In the genomic region with DNA sequence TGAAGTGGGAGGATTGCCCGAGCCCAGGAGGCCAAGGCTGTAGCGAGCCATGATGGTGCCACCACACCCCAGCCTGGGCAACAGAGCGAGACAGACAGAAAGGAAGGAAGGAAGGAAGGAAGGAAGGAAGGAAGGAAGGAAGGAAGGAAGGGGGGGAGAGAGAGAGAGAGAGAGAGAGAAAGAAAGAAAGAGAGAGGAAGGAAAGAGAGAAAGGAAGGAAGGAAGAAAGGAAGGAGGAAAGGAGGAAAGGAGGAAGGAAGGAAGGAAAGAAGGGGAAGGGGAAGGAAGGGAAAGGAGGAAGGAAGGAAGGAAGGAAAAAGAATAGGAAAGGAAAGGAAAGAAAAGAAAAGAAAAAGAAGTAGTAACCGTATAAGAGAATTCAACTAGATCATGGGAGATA, we compare ENCODE assay signal across 35 cellular contexts. TPM values are rescaled to one million over a fixed set of nuclear protein-coding genes. Genes with fewer than 3 reads are reported as not detected.
"Had no signal": no experiment of that assay in that cellular context is flagged by ENCODE, and none has a peak within 500 bp of the region (broad histone marks: within the 10 kb centered on the region; RNA-seq: fewer than 3 reads in every experiment).

No MANE protein-coding gene starts in this region.

- H3K4me3 Mint-ChIP-seq: activated CD4-positive, alpha-beta memory T cell treated with anti-CD3 and anti-CD28 coated beads for 36 hours; activated naive CD4-positive, alpha-beta T cell treated with anti-CD3 and anti-CD28 coated beads for 36 hours; activated T-cell treated with anti-CD3 and anti-CD28 coated beads, Interleukin-2, amount 50 U/mL, for 4 hours; activated T-helper 1 cell treated with anti-CD3 and anti-CD28 coated beads, Interleukin-12 subunit alpha, Interleukin-12 subunit beta, Interleukin-2, Interleukin-4 antibody, amounts not matched to agents 30 ng/mL and 10 ng/mL and 1 ng/mL, durations not matched to agents 14 hours and 24 hours and 36 hours; brain; T-helper 1 cell treated with Interleukin-12 subunit alpha and Interleukin-12 subunit beta and Interleukin-4 antibody, amounts not matched to agents 30 μg/mL and 1 μg/mL, for 36 hours; T-helper 2 cell treated with Interferon-gamma antibody and Interleukin-4, amounts not matched to agents 5 μg/mL and 100 μg/mL, for 36 hours had no signal

- H3K4me1 ChIP-seq: adrenal gland had no signal

- H3K4me3 ChIP-seq: adrenal gland, MG63, Peyer's patch, SJSA1 had no signal

- H3K4me2 ChIP-seq: SK-N-SH had no signal

- H3K36me3 Mint-ChIP-seq: activated CD4-positive, alpha-beta memory T cell treated with anti-CD3 and anti-CD28 coated beads for 36 hours; activated naive CD4-positive, alpha-beta T cell treated with anti-CD3 and anti-CD28 coated beads, Interleukin-2, amount 50 U/mL, for 72 hours; brain had no signal

- DNase-seq: activated CD4-positive, alpha-beta memory T cell treated with anti-CD3 and anti-CD28 coated beads for 36 hours; activated CD4-positive, alpha-beta T cell treated with anti-CD3 and anti-CD28 coated beads for 4 hours; activated CD4-positive, alpha-beta T cell treated with anti-CD3 and anti-CD28 coated beads, Interleukin-2, amount 50 U/mL, for 1 hour; activated CD4-positive, CD25-positive, alpha-beta regulatory T cell treated with anti-CD3 and anti-CD28 coated beads, Interleukin-2, amount 50 U/mL, for 72 hours; activated CD8-positive, alpha-beta memory T cell treated with anti-CD3 and anti-CD28 coated beads, Interleukin-2, amount 50 U/mL, for 4 hours; activated gamma-delta T cell treated with Interleukin-2 at 50 U/mL for 16 hours; activated naive CD4-positive, alpha-beta T cell treated with anti-CD3 and anti-CD28 coated beads for 36 hours; activated T-cell treated with anti-CD3 and anti-CD28 coated beads for 4 hours; activated T-cell treated with anti-CD3 and anti-CD28 coated beads, Interleukin-2, amount 50 U/mL, for 4 hours; adrenal gland; caudate nucleus; cerebellar nuclear complex; Karpas-422; MG63; NCI-H1048; NCI-H1105 treated with DMSO at 0.1 percent for 48 hours; NCI-H1436; NCI-H1694; NCI-H1930; NCI-H345; NCI-H524 treated with DMSO at 0.1 percent for 48 hours; NK-92 treated with Interleukin-12 subunit alpha and Interleukin-12 subunit beta, amount 100 ng/mL, for 24 hours; PC-3; Peyer's patch; RPMI8226; SHP77 treated with DMSO at 0.1 percent for 48 hours; SK-N-SH had no signal

- H3K27ac ChIP-seq: adrenal gland, Peyer's patch, SJSA1 had no signal

- H3K9me3 Mint-ChIP-seq: activated CD4-positive, alpha-beta memory T cell treated with anti-CD3 and anti-CD28 coated beads for 36 hours; activated naive CD4-positive, alpha-beta T cell treated with anti-CD3 and anti-CD28 coated beads for 36 hours; activated naive CD4-positive, alpha-beta T cell treated with anti-CD3 and anti-CD28 coated beads, Interleukin-2, amount 50 U/mL, for 72 hours; activated T-cell treated with anti-CD3 and anti-CD28 coated beads, Interleukin-2, amount 50 U/mL, for 4 hours; activated T-helper 1 cell treated with anti-CD3 and anti-CD28 coated beads, Interleukin-12 subunit alpha, Interleukin-12 subunit beta, Interleukin-2, Interleukin-4 antibody, amounts not matched to agents 30 ng/mL and 10 ng/mL and 1 ng/mL, durations not matched to agents 14 hours and 24 hours and 36 hours; T-helper 1 cell treated with Interleukin-12 subunit alpha and Interleukin-12 subunit beta and Interleukin-4 antibody, amounts not matched to agents 30 μg/mL and 1 μg/mL, for 36 hours; T-helper 2 cell treated with Interferon-gamma antibody and Interleukin-4, amounts not matched to agents 5 μg/mL and 100 μg/mL, for 36 hours had no signal

- H3K27ac Mint-ChIP-seq: activated CD4-positive, alpha-beta memory T cell treated with anti-CD3 and anti-CD28 coated beads for 36 hours; activated naive CD4-positive, alpha-beta T cell treated with anti-CD3 and anti-CD28 coated beads for 36 hours; activated naive CD4-positive, alpha-beta T cell treated with anti-CD3 and anti-CD28 coated beads, Interleukin-2, amount 50 U/mL, for 72 hours; activated T-helper 1 cell treated with anti-CD3 and anti-CD28 coated beads, Interleukin-12 subunit alpha, Interleukin-12 subunit beta, Interleukin-2, Interleukin-4 antibody, amounts not matched to agents 30 ng/mL and 10 ng/mL and 1 ng/mL, durations not matched to agents 14 hours and 24 hours and 36 hours; brain; T-helper 1 cell treated with Interleukin-12 subunit alpha and Interleukin-12 subunit beta and Interleukin-4 antibody, amounts not matched to agents 30 μg/mL and 1 μg/mL, for 36 hours; T-helper 2 cell treated with Interferon-gamma antibody and Interleukin-4, amounts not matched to agents 5 μg/mL and 100 μg/mL, for 36 hours had no signal

- H3K9me3 ChIP-seq: adrenal gland, MG63, Peyer's patch, SJSA1, SK-N-SH had no signal

- H3K36me3 ChIP-seq: adrenal gland, MG63, Peyer's patch, SJSA1 had no signal

- ATAC-seq: activated naive CD4-positive, alpha-beta T cell treated with anti-CD3 and anti-CD28 coated beads, Interleukin-2, amount 50 U/mL, for 72 hours; activated T-cell treated with anti-CD3 and anti-CD28 coated beads, Interleukin-2, amount 50 U/mL, for 4 hours; PC-3 had no signal

- H3K9ac ChIP-seq: SK-N-SH had no signal

- H3K4me1 Mint-ChIP-seq: brain had no signal

- FAIRE-seq: bronchial epithelial cell, TTC549 had no signal

- H3K27me3 ChIP-seq: adrenal gland, MG63, Peyer's patch, SJSA1 had no signal

RNA-seq across cellular contexts. Expression of a gene that starts 20.8 kb away (rescaled TPM):
- total RNA-seq: activated naive CD4-positive, alpha-beta T cell treated with anti-CD3 and anti-CD28 coated beads for 36 hours had no signal
